Comparison of ENCODE assay signal across 10 cellular contexts in the genomic region with DNA sequence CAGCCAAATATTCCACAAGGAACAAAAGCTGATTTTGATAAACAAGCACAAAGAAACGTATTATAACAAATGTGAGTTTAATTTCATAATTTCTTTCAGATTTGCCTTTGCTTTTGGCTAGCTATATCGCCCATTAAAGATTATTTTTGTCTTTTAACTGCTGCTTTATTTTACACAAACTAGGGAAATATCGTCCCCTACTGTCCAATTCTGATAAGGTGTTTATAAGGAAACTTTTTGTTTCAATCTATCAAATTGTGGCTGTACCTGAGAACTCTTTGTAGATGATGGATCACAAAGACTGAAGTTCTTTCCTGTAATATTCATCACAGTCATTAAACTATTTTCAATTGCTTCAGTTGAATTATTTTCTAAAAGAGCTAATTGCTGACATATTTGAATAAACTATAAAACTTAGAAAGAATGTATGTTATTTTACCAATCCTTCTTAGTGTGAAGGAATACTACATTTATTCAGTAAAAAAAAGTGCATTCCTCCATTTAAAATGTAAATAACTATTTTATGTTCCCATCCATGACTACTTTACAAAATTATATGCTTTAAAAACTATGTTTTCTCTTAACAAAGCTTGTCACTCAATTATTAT.
A peak's percentile ranks its signal among the peaks of the same experiment; 100 is the strongest.
DNase-seq lines count a peak whose midpoint lies in the region; ATAC-seq and TF ChIP-seq lines count a peak whose summit lies in the region.
"Had no signal": no experiment of that assay in that cellular context is flagged by ENCODE, and none has a peak within 500 bp of the region (broad histone marks: within the 10 kb centered on the region; RNA-seq: fewer than 3 reads in every experiment).

No MANE protein-coding gene starts in this region.

- no peaks in the 10 kb centered on the region for H3K27me3 Mint-ChIP-seq in activated CD4-positive, alpha-beta T cell treated with anti-CD3 and anti-CD28 coated beads, Interleukin-2, amount 10 ng/mL, durations not matched to agents 7 days and 5 days
- H3K27me3 Mint-ChIP-seq: activated CD4-positive, alpha-beta T cell treated with anti-CD3 and anti-CD28 coated beads for 36 hours; stimulated activated memory B cell treated with anti-CD40 and anti-IgM and Interleukin-4, amounts not matched to agents 10 μg/mL and 1 μg/mL and 100 μg/mL, for 72 hours had no signal

- no peak overlapping the region for H3K27ac Mint-ChIP-seq in activated CD4-positive, alpha-beta T cell treated with anti-CD3 and anti-CD28 coated beads, Interleukin-2, amount 10 ng/mL, durations not matched to agents 7 days and 5 days
- H3K27ac Mint-ChIP-seq: activated CD4-positive, alpha-beta T cell treated with anti-CD3 and anti-CD28 coated beads for 36 hours; stimulated activated memory B cell treated with anti-CD40 and anti-IgM and Interleukin-4, amounts not matched to agents 10 μg/mL and 1 μg/mL and 100 μg/mL, for 72 hours had no signal

- H3K36me3 Mint-ChIP-seq in activated CD4-positive, alpha-beta T cell treated with anti-CD3 and anti-CD28 coated beads, Interleukin-2, amount 10 ng/mL, durations not matched to agents 7 days and 5 days (ENCODE audit: low read depth) = no peaks in the 10 kb centered on the region
- H3K36me3 Mint-ChIP-seq: stimulated activated memory B cell treated with anti-CD40 and anti-IgM and Interleukin-4, amounts not matched to agents 10 μg/mL and 1 μg/mL and 100 μg/mL, for 72 hours had no signal

- no peaks in the 10 kb centered on the region for H3K4me1 ChIP-seq in body of pancreas

- peak; percentile 56 for TF ChIP-seq CTCF in GM12872 (IDR thresholded peaks at IDR 0.05; ENCODE audit: insufficient read depth, low read depth, low read length)
- TF ChIP-seq CTCF in body of pancreas (IDR thresholded peaks at IDR 0.05) = peak in 6 of 7 experiments; percentile 47 to 68 (median 65)
- TF ChIP-seq CTCF in neural cell (IDR thresholded peaks at IDR 0.05; ENCODE audit: poor library complexity, severe bottlenecking) = peak; percentile 87

- H3K79me2 ChIP-seq in neural cell (replicated peaks; ENCODE audit: insufficient read depth, low read length) = no peaks in the 10 kb centered on the region

- H3K4me2 ChIP-seq in neural cell (ENCODE audit: low read length) = no peak overlapping the region

- 11 to 13% methylated on average over 3 of the region's 3 CpGs for WGBS in body of pancreas, 2 donors

- H3K27me3 ChIP-seq in body of pancreas (no peaks in the 10 kb centered on the region), neural cell (ENCODE audit: insufficient read depth, low read depth, low read length) (no peaks in the 10 kb centered on the region)

- POLR2A ChIA-PET in activated CD4-positive, alpha-beta T cell treated with anti-CD3 and anti-CD28 coated beads, Interleukin-2, amount 10 ng/mL, durations not matched to agents 7 days and 5 days (lab: Charles Lee) = no interaction called here

- peak; percentile 44 for DNase-seq in NCI-H1694 (lab: John Stamatoyannopoulos, UW)
- no peak for DNase-seq in body of pancreas
- no peak for DNase-seq in HCEC 1CT
- no peak for DNase-seq in activated CD4-positive, alpha-beta T cell treated with anti-CD3 and anti-CD28 coated beads, Interleukin-2, amount 10 ng/mL, durations not matched to agents 7 days and 5 days
- DNase-seq in KG1 (lab: John Stamatoyannopoulos, UW) = no peak
- no peak for DNase-seq in amniotic stem cell (lab: John Stamatoyannopoulos, UW)
- DNase-seq: activated CD4-positive, alpha-beta T cell treated with anti-CD3 and anti-CD28 coated beads for 36 hours had no signal

- no peaks in the 10 kb centered on the region for H4K20me1 ChIP-seq in neural cell (ENCODE audit: insufficient read depth)

- H3K9me3 ChIP-seq in body of pancreas = no peaks in the 10 kb centered on the region
- H3K9me3 ChIP-seq in neural cell (ENCODE audit: low read length) = no peaks in the 10 kb centered on the region

- intact Hi-C loops in body of pancreas (cut with DNase I) = no loop called here

- ATAC-seq in body of pancreas = no peak
- ATAC-seq: activated CD4-positive, alpha-beta T cell treated with anti-CD3 and anti-CD28 coated beads for 36 hours; stimulated activated memory B cell treated with anti-CD40 and anti-IgM and Interleukin-4, amounts not matched to agents 10 μg/mL and 1 μg/mL and 100 μg/mL, for 72 hours had no signal

- no peaks in the 10 kb centered on the region for H3K9me2 ChIP-seq in neural cell (ENCODE audit: insufficient read depth, low read length)

- H3F3A ChIP-seq in neural cell (ENCODE audit: insufficient read depth, low read length, poor library complexity, severe bottlenecking) = no peaks in the 10 kb centered on the region

- CTCF ChIA-PET in activated CD4-positive, alpha-beta T cell treated with anti-CD3 and anti-CD28 coated beads, Interleukin-2, amount 10 ng/mL, durations not matched to agents 7 days and 5 days (lab: Charles Lee) = no interaction called here

- H3K4me3 ChIP-seq in body of pancreas = no peak overlapping the region
- no peak overlapping the region for H3K4me3 ChIP-seq in neural cell (ENCODE audit: low read length)

- H3K4me1 Mint-ChIP-seq in activated CD4-positive, alpha-beta T cell treated with anti-CD3 and anti-CD28 coated beads, Interleukin-2, amount 10 ng/mL, durations not matched to agents 7 days and 5 days = no peaks in the 10 kb centered on the region
- H3K4me1 Mint-ChIP-seq: activated CD4-positive, alpha-beta T cell treated with anti-CD3 and anti-CD28 coated beads for 36 hours; stimulated activated memory B cell treated with anti-CD40 and anti-IgM and Interleukin-4, amounts not matched to agents 10 μg/mL and 1 μg/mL and 100 μg/mL, for 72 hours had no signal

- H3K9me3 Mint-ChIP-seq in activated CD4-positive, alpha-beta T cell treated with anti-CD3 and anti-CD28 coated beads, Interleukin-2, amount 10 ng/mL, durations not matched to agents 7 days and 5 days = no peaks in the 10 kb centered on the region
- H3K9me3 Mint-ChIP-seq: stimulated activated memory B cell treated with anti-CD40 and anti-IgM and Interleukin-4, amounts not matched to agents 10 μg/mL and 1 μg/mL and 100 μg/mL, for 72 hours had no signal

- H3K27ac ChIP-seq in body of pancreas (no peak overlapping the region), neural cell (ENCODE audit: low read length) (no peak overlapping the region)

- no peak overlapping the region for H2AFZ ChIP-seq in neural cell (ENCODE audit: low read depth, low read length)

- TF ChIP-seq POLR2A in body of pancreas (IDR thresholded peaks at IDR 0.05) = no peak

- no peak overlapping the region for H3K4me3 Mint-ChIP-seq in activated CD4-positive, alpha-beta T cell treated with anti-CD3 and anti-CD28 coated beads, Interleukin-2, amount 10 ng/mL, durations not matched to agents 7 days and 5 days
- H3K4me3 Mint-ChIP-seq: activated CD4-positive, alpha-beta T cell treated with anti-CD3 and anti-CD28 coated beads for 36 hours; stimulated activated memory B cell treated with anti-CD40 and anti-IgM and Interleukin-4, amounts not matched to agents 10 μg/mL and 1 μg/mL and 100 μg/mL, for 72 hours had no signal

- TF ChIP-seq RAD21 in neural cell (conservative IDR thresholded peaks at IDR 0.05) = peak; percentile 89

- H3K36me3 ChIP-seq in body of pancreas (replicated peaks in 1 of 2; ENCODE audit: insufficient read depth in 1 of 2, low read depth in 2 of 2) = no peaks in the 10 kb centered on the region
- no peaks in the 10 kb centered on the region for H3K36me3 ChIP-seq in neural cell (ENCODE audit: insufficient read depth, low read length)

- TF ChIP-seq EP300 in neural cell (conservative IDR thresholded peaks at IDR 0.05; ENCODE audit: poor library complexity, severe bottlenecking) = no peak

- H3K9ac ChIP-seq in neural cell (ENCODE audit: low read length) = no peak overlapping the region

TF ChIP-seq in neural cell, 6 proteins besides CTCF, POLR2A, EP300 and RAD21:
- TF ChIP-seq EZH2 (IDR thresholded peaks at IDR 0.05; ENCODE audit: borderline replicate concordance, insufficient read depth, low read length, poor library complexity, severe bottlenecking) (no peak), SMC3 (conservative IDR thresholded peaks at IDR 0.05; ENCODE audit: poor library complexity) (peak; percentile 84)
